ENCODE assay signal across 2 cellular contexts in genomic region chr1:153973478-153973877, GRCh38.
TF ChIP-seq lines count a peak whose summit lies in the region.

No MANE protein-coding gene starts in this region.

TF ChIP-seq in HepG2, 621 proteins besides CTCF, POLR2A, EP300 and RAD21:
- TF ChIP-seq RBM22 (optimal IDR thresholded peaks at IDR 0.05; ENCODE audit: low read length), result peak; percentile 75
- TF ChIP-seq DNMT1 (CRISPR knock-in tag; IDR thresholded peaks at IDR 0.05), result no peak
- TF ChIP-seq POLR2AphosphoS5 (IDR thresholded peaks at IDR 0.05; ENCODE audit: low read depth, low read length), result peak; percentile 44; the same call in 1 of the 2 replicates
- TF ChIP-seq, protein P1, sequence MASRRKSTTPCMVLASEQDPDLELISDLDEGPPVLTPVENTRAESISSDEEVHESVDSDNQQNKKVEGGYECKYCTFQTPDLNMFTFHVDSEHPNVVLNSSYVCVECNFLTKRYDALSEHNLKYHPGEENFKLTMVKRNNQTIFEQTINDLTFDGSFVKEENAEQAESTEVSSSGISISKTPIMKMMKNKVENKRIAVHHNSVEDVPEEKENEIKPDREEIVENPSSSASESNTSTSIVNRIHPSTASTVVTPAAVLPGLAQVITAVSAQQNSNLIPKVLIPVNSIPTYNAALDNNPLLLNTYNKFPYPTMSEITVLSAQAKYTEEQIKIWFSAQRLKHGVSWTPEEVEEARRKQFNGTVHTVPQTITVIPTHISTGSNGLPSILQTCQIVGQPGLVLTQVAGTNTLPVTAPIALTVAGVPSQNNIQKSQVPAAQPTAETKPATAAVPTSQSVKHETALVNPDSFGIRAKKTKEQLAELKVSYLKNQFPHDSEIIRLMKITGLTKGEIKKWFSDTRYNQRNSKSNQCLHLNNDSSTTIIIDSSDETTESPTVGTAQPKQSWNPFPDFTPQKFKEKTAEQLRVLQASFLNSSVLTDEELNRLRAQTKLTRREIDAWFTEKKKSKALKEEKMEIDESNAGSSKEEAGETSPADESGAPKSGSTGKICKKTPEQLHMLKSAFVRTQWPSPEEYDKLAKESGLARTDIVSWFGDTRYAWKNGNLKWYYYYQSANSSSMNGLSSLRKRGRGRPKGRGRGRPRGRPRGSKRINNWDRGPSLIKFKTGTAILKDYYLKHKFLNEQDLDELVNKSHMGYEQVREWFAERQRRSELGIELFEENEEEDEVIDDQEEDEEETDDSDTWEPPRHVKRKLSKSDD (CRISPR knock-in tag; IDR thresholded peaks at IDR 0.05; ENCODE audit: low read depth), result no peak
- peak; percentile 47; the same call in 1 of the 2 replicates for TF ChIP-seq POLR2G (IDR thresholded peaks at IDR 0.05; ENCODE audit: low read depth, low read length)

TF ChIP-seq in WTC11, 78 proteins besides CTCF, POLR2A, EP300 and RAD21:
- no peak for TF ChIP-seq NFYB (CRISPR knock-in tag; conservative IDR thresholded peaks at IDR 0.05; ENCODE audit: low read depth)
- TF ChIP-seq, protein P2, sequence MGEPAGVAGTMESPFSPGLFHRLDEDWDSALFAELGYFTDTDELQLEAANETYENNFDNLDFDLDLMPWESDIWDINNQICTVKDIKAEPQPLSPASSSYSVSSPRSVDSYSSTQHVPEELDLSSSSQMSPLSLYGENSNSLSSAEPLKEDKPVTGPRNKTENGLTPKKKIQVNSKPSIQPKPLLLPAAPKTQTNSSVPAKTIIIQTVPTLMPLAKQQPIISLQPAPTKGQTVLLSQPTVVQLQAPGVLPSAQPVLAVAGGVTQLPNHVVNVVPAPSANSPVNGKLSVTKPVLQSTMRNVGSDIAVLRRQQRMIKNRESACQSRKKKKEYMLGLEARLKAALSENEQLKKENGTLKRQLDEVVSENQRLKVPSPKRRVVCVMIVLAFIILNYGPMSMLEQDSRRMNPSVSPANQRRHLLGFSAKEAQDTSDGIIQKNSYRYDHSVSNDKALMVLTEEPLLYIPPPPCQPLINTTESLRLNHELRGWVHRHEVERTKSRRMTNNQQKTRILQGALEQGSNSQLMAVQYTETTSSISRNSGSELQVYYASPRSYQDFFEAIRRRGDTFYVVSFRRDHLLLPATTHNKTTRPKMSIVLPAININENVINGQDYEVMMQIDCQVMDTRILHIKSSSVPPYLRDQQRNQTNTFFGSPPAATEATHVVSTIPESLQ (CRISPR knock-in tag; IDR thresholded peaks at IDR 0.05), result no peak
- no peak for TF ChIP-seq TP53 (CRISPR knock-in tag; IDR thresholded peaks at IDR 0.05)
- TF ChIP-seq NR1H2 (CRISPR knock-in tag; IDR thresholded peaks at IDR 0.05), result no peak
- TF ChIP-seq, protein P3, sequence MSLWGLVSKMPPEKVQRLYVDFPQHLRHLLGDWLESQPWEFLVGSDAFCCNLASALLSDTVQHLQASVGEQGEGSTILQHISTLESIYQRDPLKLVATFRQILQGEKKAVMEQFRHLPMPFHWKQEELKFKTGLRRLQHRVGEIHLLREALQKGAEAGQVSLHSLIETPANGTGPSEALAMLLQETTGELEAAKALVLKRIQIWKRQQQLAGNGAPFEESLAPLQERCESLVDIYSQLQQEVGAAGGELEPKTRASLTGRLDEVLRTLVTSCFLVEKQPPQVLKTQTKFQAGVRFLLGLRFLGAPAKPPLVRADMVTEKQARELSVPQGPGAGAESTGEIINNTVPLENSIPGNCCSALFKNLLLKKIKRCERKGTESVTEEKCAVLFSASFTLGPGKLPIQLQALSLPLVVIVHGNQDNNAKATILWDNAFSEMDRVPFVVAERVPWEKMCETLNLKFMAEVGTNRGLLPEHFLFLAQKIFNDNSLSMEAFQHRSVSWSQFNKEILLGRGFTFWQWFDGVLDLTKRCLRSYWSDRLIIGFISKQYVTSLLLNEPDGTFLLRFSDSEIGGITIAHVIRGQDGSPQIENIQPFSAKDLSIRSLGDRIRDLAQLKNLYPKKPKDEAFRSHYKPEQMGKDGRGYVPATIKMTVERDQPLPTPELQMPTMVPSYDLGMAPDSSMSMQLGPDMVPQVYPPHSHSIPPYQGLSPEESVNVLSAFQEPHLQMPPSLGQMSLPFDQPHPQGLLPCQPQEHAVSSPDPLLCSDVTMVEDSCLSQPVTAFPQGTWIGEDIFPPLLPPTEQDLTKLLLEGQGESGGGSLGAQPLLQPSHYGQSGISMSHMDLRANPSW (CRISPR knock-in tag; conservative IDR thresholded peaks at IDR 0.05; ENCODE audit: low read depth), result no peak
- TF ChIP-seq, protein P4, sequence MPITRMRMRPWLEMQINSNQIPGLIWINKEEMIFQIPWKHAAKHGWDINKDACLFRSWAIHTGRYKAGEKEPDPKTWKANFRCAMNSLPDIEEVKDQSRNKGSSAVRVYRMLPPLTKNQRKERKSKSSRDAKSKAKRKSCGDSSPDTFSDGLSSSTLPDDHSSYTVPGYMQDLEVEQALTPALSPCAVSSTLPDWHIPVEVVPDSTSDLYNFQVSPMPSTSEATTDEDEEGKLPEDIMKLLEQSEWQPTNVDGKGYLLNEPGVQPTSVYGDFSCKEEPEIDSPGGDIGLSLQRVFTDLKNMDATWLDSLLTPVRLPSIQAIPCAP (CRISPR knock-in tag; IDR thresholded peaks at IDR 0.05), result no peak
- no peak for TF ChIP-seq ZNF425 (CRISPR knock-in tag; conservative IDR thresholded peaks at IDR 0.05)
- TF ChIP-seq ZNF232 (CRISPR knock-in tag; IDR thresholded peaks at IDR 0.05), result no peak
- TF ChIP-seq E2F1 (CRISPR knock-in tag; IDR thresholded peaks at IDR 0.05), result no peak
- TF ChIP-seq ZNF512 (CRISPR knock-in tag; IDR thresholded peaks at IDR 0.05; ENCODE audit: borderline replicate concordance), result no peak
- no peak for TF ChIP-seq HMGA2 (CRISPR knock-in tag; IDR thresholded peaks at IDR 0.05)
- no peak for TF ChIP-seq ZNF317 (CRISPR knock-in tag; IDR thresholded peaks at IDR 0.05; ENCODE audit: borderline replicate concordance, low read depth)
- TF ChIP-seq, protein P5, sequence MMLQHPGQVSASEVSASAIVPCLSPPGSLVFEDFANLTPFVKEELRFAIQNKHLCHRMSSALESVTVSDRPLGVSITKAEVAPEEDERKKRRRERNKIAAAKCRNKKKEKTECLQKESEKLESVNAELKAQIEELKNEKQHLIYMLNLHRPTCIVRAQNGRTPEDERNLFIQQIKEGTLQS (CRISPR knock-in tag; conservative IDR thresholded peaks at IDR 0.05), result no peak
- TF ChIP-seq CDX4 (CRISPR knock-in tag; IDR thresholded peaks at IDR 0.05; ENCODE audit: borderline replicate concordance), result no peak
